In the genomic region with DNA sequence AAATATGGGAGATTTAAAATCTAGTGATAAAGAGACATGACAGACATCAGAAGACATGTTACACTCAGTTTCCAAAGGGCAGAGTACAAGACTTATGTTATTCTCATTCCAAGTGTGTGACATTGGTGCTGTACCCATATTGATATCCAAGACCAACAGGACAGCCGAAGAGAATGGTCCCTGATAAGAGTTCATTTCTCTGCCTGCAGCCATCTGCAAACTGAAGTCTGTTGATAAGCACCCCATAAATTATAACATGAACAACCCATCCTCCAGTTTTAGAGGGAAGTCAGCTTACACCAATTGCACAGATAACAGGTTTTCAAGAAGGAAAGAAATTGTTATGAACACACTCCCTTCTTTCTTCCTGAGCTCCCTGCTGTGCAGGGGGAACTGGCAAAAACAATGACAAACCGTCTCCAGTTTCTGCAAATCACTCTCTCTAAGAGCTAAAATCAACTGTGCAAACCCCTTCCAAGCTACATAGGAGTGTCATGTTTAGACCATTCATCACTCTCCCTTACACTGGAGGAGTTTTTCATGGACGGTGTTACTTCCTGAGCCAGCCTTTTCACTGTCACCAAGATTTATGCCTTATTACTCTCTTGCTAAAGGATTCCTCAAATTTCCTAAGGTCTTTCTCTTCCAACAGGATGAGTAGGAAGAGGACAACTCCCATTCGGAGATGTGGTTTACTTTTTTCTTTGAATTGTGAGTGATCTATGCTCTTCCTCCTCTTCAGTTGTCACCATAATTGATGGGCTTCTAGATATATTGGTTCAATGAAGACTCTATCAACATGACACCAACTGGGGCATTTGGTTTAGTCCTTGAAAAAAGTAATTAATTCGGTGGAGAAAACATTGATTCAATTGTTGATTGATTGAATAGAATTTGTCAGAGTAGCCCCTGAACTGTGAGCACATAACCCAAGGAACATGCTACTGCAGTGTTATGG, we compare ENCODE assay signal across 1 cellular context.
TF ChIP-seq lines count a peak whose summit lies in the region.

No MANE protein-coding gene starts in this region.

TF ChIP-seq in K562, 482 proteins besides CTCF, POLR2A, EP300 and RAD21 (continued from another document and continues in another):
- TF ChIP-seq ZNF280A (IDR thresholded peaks at IDR 0.05; ENCODE audit: low read depth, partially characterized antibody), result no peak
- no peak for TF ChIP-seq POLR2G (IDR thresholded peaks at IDR 0.05; ENCODE audit: low read depth, low read length)
- TF ChIP-seq, protein P1, sequence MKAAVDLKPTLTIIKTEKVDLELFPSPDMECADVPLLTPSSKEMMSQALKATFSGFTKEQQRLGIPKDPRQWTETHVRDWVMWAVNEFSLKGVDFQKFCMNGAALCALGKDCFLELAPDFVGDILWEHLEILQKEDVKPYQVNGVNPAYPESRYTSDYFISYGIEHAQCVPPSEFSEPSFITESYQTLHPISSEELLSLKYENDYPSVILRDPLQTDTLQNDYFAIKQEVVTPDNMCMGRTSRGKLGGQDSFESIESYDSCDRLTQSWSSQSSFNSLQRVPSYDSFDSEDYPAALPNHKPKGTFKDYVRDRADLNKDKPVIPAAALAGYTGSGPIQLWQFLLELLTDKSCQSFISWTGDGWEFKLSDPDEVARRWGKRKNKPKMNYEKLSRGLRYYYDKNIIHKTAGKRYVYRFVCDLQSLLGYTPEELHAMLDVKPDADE (conservative IDR thresholded peaks at IDR 0.05; ENCODE audit: control insufficient read depth, low read depth, low read length), result 0 out of 2 replicates have a peak, but pooled peaks have one; percentile 55
- TF ChIP-seq NFE2 (IDR thresholded peaks at IDR 0.05; ENCODE audit: low read depth), result peak; percentile 86
- no peak for TF ChIP-seq EWSR1 (IDR thresholded peaks at IDR 0.05; ENCODE audit: borderline replicate concordance, low read depth, partially characterized antibody)
- TF ChIP-seq NONO (IDR thresholded peaks at IDR 0.05; ENCODE audit: low read depth in 2 of 2, low read length in 1 of 2), result peak in 1 of 2 experiments; percentile 82; a peak in 2 of 4 replicates
- peak; percentile 37; the same call in 1 of the 2 replicates for TF ChIP-seq ATF3 (IDR thresholded peaks at IDR 0.05)
- 0 out of 2 replicates have a peak, but pooled peaks have one; percentile 32 for TF ChIP-seq ATF3 (CRISPR knock-in tag; conservative IDR thresholded peaks at IDR 0.05)
- no peak for TF ChIP-seq KLF13 (tag; IDR thresholded peaks at IDR 0.05; ENCODE audit: borderline replicate concordance, low read depth)
- peak; percentile 79 for TF ChIP-seq ATF7 (IDR thresholded peaks at IDR 0.05)
- TF ChIP-seq, protein P2, sequence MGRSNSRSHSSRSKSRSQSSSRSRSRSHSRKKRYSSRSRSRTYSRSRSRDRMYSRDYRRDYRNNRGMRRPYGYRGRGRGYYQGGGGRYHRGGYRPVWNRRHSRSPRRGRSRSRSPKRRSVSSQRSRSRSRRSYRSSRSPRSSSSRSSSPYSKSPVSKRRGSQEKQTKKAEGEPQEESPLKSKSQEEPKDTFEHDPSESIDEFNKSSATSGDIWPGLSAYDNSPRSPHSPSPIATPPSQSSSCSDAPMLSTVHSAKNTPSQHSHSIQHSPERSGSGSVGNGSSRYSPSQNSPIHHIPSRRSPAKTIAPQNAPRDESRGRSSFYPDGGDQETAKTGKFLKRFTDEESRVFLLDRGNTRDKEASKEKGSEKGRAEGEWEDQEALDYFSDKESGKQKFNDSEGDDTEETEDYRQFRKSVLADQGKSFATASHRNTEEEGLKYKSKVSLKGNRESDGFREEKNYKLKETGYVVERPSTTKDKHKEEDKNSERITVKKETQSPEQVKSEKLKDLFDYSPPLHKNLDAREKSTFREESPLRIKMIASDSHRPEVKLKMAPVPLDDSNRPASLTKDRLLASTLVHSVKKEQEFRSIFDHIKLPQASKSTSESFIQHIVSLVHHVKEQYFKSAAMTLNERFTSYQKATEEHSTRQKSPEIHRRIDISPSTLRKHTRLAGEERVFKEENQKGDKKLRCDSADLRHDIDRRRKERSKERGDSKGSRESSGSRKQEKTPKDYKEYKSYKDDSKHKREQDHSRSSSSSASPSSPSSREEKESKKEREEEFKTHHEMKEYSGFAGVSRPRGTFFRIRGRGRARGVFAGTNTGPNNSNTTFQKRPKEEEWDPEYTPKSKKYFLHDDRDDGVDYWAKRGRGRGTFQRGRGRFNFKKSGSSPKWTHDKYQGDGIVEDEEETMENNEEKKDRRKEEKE (IDR thresholded peaks at IDR 0.05; ENCODE audit: borderline replicate concordance in 1 of 2, control insufficient read depth in 1 of 2, low read depth in 2 of 2, low read length in 1 of 2), result peak in 1 of 2 experiments; percentile 84; a peak in 1 of 4 replicates
- TF ChIP-seq KAT7 (CRISPR knock-in tag; IDR thresholded peaks at IDR 0.05; ENCODE audit: borderline replicate concordance), result no peak
- no peak for TF ChIP-seq ZNF212 (CRISPR knock-in tag; IDR thresholded peaks at IDR 0.05)
- TF ChIP-seq NR3C1 (CRISPR knock-in tag; IDR thresholded peaks at IDR 0.05), result no peak
- no peak for TF ChIP-seq NR2C2 (CRISPR knock-in tag; IDR thresholded peaks at IDR 0.05)
- no peak for TF ChIP-seq NR2C2 (tag; IDR thresholded peaks at IDR 0.05)
- TF ChIP-seq, protein P3, sequence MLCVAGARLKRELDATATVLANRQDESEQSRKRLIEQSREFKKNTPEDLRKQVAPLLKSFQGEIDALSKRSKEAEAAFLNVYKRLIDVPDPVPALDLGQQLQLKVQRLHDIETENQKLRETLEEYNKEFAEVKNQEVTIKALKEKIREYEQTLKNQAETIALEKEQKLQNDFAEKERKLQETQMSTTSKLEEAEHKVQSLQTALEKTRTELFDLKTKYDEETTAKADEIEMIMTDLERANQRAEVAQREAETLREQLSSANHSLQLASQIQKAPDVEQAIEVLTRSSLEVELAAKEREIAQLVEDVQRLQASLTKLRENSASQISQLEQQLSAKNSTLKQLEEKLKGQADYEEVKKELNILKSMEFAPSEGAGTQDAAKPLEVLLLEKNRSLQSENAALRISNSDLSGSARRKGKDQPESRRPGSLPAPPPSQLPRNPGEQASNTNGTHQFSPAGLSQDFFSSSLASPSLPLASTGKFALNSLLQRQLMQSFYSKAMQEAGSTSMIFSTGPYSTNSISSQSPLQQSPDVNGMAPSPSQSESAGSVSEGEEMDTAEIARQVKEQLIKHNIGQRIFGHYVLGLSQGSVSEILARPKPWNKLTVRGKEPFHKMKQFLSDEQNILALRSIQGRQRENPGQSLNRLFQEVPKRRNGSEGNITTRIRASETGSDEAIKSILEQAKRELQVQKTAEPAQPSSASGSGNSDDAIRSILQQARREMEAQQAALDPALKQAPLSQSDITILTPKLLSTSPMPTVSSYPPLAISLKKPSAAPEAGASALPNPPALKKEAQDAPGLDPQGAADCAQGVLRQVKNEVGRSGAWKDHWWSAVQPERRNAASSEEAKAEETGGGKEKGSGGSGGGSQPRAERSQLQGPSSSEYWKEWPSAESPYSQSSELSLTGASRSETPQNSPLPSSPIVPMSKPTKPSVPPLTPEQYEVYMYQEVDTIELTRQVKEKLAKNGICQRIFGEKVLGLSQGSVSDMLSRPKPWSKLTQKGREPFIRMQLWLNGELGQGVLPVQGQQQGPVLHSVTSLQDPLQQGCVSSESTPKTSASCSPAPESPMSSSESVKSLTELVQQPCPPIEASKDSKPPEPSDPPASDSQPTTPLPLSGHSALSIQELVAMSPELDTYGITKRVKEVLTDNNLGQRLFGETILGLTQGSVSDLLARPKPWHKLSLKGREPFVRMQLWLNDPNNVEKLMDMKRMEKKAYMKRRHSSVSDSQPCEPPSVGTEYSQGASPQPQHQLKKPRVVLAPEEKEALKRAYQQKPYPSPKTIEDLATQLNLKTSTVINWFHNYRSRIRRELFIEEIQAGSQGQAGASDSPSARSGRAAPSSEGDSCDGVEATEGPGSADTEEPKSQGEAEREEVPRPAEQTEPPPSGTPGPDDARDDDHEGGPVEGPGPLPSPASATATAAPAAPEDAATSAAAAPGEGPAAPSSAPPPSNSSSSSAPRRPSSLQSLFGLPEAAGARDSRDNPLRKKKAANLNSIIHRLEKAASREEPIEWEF (CRISPR knock-in tag; IDR thresholded peaks at IDR 0.05), result peak; percentile 96
- peak; percentile 99 for TF ChIP-seq POLR2AphosphoS5 (IDR thresholded peaks at IDR 0.05; ENCODE audit: control insufficient read depth, insufficient read depth, low read depth, low read length)
- TF ChIP-seq ZNF324 (CRISPR knock-in tag; IDR thresholded peaks at IDR 0.05), result no peak
- TF ChIP-seq ZNF584 (CRISPR knock-in tag; IDR thresholded peaks at IDR 0.05; ENCODE audit: low read depth), result peak; percentile 81; the same call in 1 of the 2 replicates
- TF ChIP-seq, protein P4, sequence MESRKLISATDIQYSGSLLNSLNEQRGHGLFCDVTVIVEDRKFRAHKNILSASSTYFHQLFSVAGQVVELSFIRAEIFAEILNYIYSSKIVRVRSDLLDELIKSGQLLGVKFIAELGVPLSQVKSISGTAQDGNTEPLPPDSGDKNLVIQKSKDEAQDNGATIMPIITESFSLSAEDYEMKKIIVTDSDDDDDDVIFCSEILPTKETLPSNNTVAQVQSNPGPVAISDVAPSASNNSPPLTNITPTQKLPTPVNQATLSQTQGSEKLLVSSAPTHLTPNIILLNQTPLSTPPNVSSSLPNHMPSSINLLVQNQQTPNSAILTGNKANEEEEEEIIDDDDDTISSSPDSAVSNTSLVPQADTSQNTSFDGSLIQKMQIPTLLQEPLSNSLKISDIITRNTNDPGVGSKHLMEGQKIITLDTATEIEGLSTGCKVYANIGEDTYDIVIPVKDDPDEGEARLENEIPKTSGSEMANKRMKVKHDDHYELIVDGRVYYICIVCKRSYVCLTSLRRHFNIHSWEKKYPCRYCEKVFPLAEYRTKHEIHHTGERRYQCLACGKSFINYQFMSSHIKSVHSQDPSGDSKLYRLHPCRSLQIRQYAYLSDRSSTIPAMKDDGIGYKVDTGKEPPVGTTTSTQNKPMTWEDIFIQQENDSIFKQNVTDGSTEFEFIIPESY (CRISPR knock-in tag; IDR thresholded peaks at IDR 0.05), result peak; percentile 47; the same call in 1 of the 2 replicates
- TF ChIP-seq CCAR2 (IDR thresholded peaks at IDR 0.05; ENCODE audit: low read depth, low read length), result no peak
- 0 out of 2 replicates have a peak, but pooled peaks have one; percentile 25 for TF ChIP-seq MYC (IDR thresholded peaks at IDR 0.05; ENCODE audit: low read depth, low read length)
- TF ChIP-seq MYC (CRISPR knock-in tag; IDR thresholded peaks at IDR 0.05; ENCODE audit: borderline replicate concordance, low read depth), result no peak
- no peak for TF ChIP-seq TFAM (CRISPR knock-in tag; conservative IDR thresholded peaks at IDR 0.05)
- no peak for TF ChIP-seq ZKSCAN1 (IDR thresholded peaks at IDR 0.05; ENCODE audit: low read depth, low read length)
- TF ChIP-seq XRCC3 (IDR thresholded peaks at IDR 0.05), result no peak
- peak; percentile 47 for TF ChIP-seq EGR1 (conservative IDR thresholded peaks at IDR 0.05)
- TF ChIP-seq HMG20A (CRISPR knock-in tag; conservative IDR thresholded peaks at IDR 0.05), result no peak
- no peak for TF ChIP-seq IFI16 (CRISPR knock-in tag; IDR thresholded peaks at IDR 0.05)
- no peak for TF ChIP-seq RHOXF2B (CRISPR knock-in tag; conservative IDR thresholded peaks at IDR 0.05)
